ENCODE assay signal across 13 cellular contexts in genomic region chr13:44309771-44310767, GRCh38.
DNase-seq lines count a peak whose midpoint lies in the region; ATAC-seq, FAIRE-seq and TF ChIP-seq lines count a peak whose summit lies in the region.
"Had no signal": no experiment of that assay in that cellular context is flagged by ENCODE, and none has a peak within 500 bp of the region (broad histone marks: within the 10 kb centered on the region; RNA-seq: fewer than 3 reads in every experiment).

No MANE protein-coding gene starts in this region.

- H3K9me3 ChIP-seq in right atrium auricular region: no peaks in the 10 kb centered on the region
- H3K9me3 ChIP-seq in stomach smooth muscle (ENCODE audit: control insufficient read depth in 2 of 2, low read length in 2 of 2): no peaks in the 10 kb centered on the region
- no peaks in the 10 kb centered on the region for H3K9me3 ChIP-seq in tibial nerve

- H3K27ac Mint-ChIP-seq in stimulated activated memory B cell treated with anti-CD40 and anti-IgM and Interleukin-4, amounts not matched to agents 10 μg/mL and 1 μg/mL and 100 μg/mL, for 72 hours: no peak overlapping the region
- H3K27ac Mint-ChIP-seq: activated naive CD8-positive, alpha-beta T cell; natural killer cell had no signal

- H3K36me3 ChIP-seq in bronchial epithelial cell (ENCODE audit: control insufficient read depth, insufficient read depth, low read length) (no peaks in the 10 kb centered on the region), right atrium auricular region (no peaks in the 10 kb centered on the region), stomach smooth muscle (ENCODE audit: control insufficient read depth in 2 of 2, insufficient read depth in 2 of 2, low read length in 2 of 2) (no peaks in the 10 kb centered on the region), tibial nerve (no peaks in the 10 kb centered on the region)

- H3K4me1 Mint-ChIP-seq in stimulated activated memory B cell treated with anti-CD40 and anti-IgM and Interleukin-4, amounts not matched to agents 10 μg/mL and 1 μg/mL and 100 μg/mL, for 72 hours: no peaks in the 10 kb centered on the region
- H3K4me1 Mint-ChIP-seq: natural killer cell had no signal

- H3K4me3 ChIP-seq in bronchial epithelial cell (ENCODE audit: low read depth, low read length) (no peak overlapping the region), right atrium auricular region (no peak overlapping the region), stomach smooth muscle (ENCODE audit: low read length in 2 of 2) (no peak overlapping the region), tibial nerve (no peak overlapping the region)

- H3K27me3 Mint-ChIP-seq in stimulated activated memory B cell treated with anti-CD40 and anti-IgM and Interleukin-4, amounts not matched to agents 10 μg/mL and 1 μg/mL and 100 μg/mL, for 72 hours: peaks cover 22% of the 10 kb centered on the region

- peak; percentile 96 for DNase-seq in NCI-H460 (ENCODE audit: extremely low read depth, low read depth)
- DNase-seq in bronchial epithelial cell (ENCODE audit: low read depth): peak; percentile 76
- peak; percentile 68 for DNase-seq in right atrium auricular region (ENCODE audit: low spot score)
- DNase-seq in tibial nerve (ENCODE audit: low spot score in 2 of 2): no peak
- DNase-seq: DND-41; effector CD4-positive, alpha-beta T cell; natural killer cell; NCI-H1048; T1000 had no signal

- TF ChIP-seq CTCF in bronchial epithelial cell (IDR thresholded peaks at IDR 0.05; ENCODE audit: insufficient read depth, low read length, severe bottlenecking) (no peak), right atrium auricular region (IDR thresholded peaks at IDR 0.05) (no peak), tibial nerve (IDR thresholded peaks at IDR 0.05) (no peak)

- TF ChIP-seq POLR2A in tibial nerve (IDR thresholded peaks at IDR 0.05): no peak

- no peaks in the 10 kb centered on the region for H3K36me3 Mint-ChIP-seq in stimulated activated memory B cell treated with anti-CD40 and anti-IgM and Interleukin-4, amounts not matched to agents 10 μg/mL and 1 μg/mL and 100 μg/mL, for 72 hours
- H3K36me3 Mint-ChIP-seq: natural killer cell had no signal

- peak; percentile 60 for FAIRE-seq in bronchial epithelial cell (lab: Jason Lieb, UNC)

- H3K9me3 Mint-ChIP-seq in stimulated activated memory B cell treated with anti-CD40 and anti-IgM and Interleukin-4, amounts not matched to agents 10 μg/mL and 1 μg/mL and 100 μg/mL, for 72 hours: no peaks in the 10 kb centered on the region
- H3K9me3 Mint-ChIP-seq: natural killer cell had no signal

- TF ChIP-seq EP300 in tibial nerve (IDR thresholded peaks at IDR 0.05): peak in 1 of 2 donors; percentile 10

- no peak for ATAC-seq in HG02623 (IDR thresholded peaks at IDR 0.05; ENCODE audit: unreplicated experiment)
- ATAC-seq in stimulated activated memory B cell treated with anti-CD40 and anti-IgM and Interleukin-4, amounts not matched to agents 10 μg/mL and 1 μg/mL and 100 μg/mL, for 72 hours: no peak
- ATAC-seq: natural killer cell had no signal

- H3K4me1 ChIP-seq in right atrium auricular region (peaks cover 0 to 35% of the 10 kb centered on the region in 2 donors), stomach smooth muscle (ENCODE audit: control insufficient read depth, insufficient read depth, low read length) (peaks cover 43% of the 10 kb centered on the region), tibial nerve (peaks cover 0 to 26% (median 20%) of the 10 kb centered on the region in 4 donors)

- 70 to 79% methylated on average over 15 of the region's 15 CpGs for WGBS in tibial nerve, 2 donors

- peak overlapping the region in 1 of 2 donors; percentile 35 for H3K27ac ChIP-seq in right atrium auricular region
- H3K27ac ChIP-seq in stomach smooth muscle (ENCODE audit: low read length): peak overlapping the region; percentile 97
- H3K27ac ChIP-seq in tibial nerve: peak overlapping the region in 1 of 4 donors; percentile 1

- H3K4me3 Mint-ChIP-seq in stimulated activated memory B cell treated with anti-CD40 and anti-IgM and Interleukin-4, amounts not matched to agents 10 μg/mL and 1 μg/mL and 100 μg/mL, for 72 hours: no peak overlapping the region
- H3K4me3 Mint-ChIP-seq: activated naive CD8-positive, alpha-beta T cell; natural killer cell had no signal

- no peak overlapping the region for H3K9ac ChIP-seq in stomach smooth muscle (ENCODE audit: low read length in 2 of 2)

- H3K27me3 ChIP-seq in bronchial epithelial cell (ENCODE audit: control insufficient read depth, insufficient read depth, low read length) (no peaks in the 10 kb centered on the region), right atrium auricular region (no peaks in the 10 kb centered on the region), stomach smooth muscle (ENCODE audit: control insufficient read depth in 1 of 2, insufficient read depth in 2 of 2, low read length in 2 of 2) (no peaks in the 10 kb centered on the region), tibial nerve (no peaks in the 10 kb centered on the region)

Comparison
In these comparisons a context has a peak if more than half of its experiments do, and no peak if none do; other contexts are left out.
1. DNase-seq: peak in NCI-H460 (single experiment), bronchial epithelial cell (single experiment) and right atrium auricular region (single experiment); none in tibial nerve (0 of 2).